8 cellular contexts compared by ENCODE assay signal in genomic region chr7:98105942-98106544, GRCh38. TPM values are rescaled to one million over a fixed set of nuclear protein-coding genes. Genes with fewer than 3 reads are reported as not detected.
DNase-seq lines count a peak whose midpoint lies in the region; ATAC-seq and TF ChIP-seq lines count a peak whose summit lies in the region.

No MANE protein-coding gene starts in this region.

- H3K27me3 Mint-ChIP-seq in T-cell (peaks cover 7 to 19% of the 10 kb centered on the region in 2 donors), type B pancreatic cell (no peaks in the 10 kb centered on the region)

- peak overlapping the region in 1 of 2 donors; percentile 74 for H3K27ac Mint-ChIP-seq in T-cell
- H3K27ac Mint-ChIP-seq in type B pancreatic cell: peak overlapping the region; percentile 84

- H3K4me1 Mint-ChIP-seq in T-cell (peaks cover 41 to 44% (median 42%) of the 10 kb centered on the region in 3 donors), type B pancreatic cell (ENCODE audit: unreplicated experiment) (peaks cover 24% of the 10 kb centered on the region)

- H3K36me3 Mint-ChIP-seq in T-cell (peaks cover 3% of the 10 kb centered on the region), type B pancreatic cell (no peaks in the 10 kb centered on the region)

- CTCF ChIA-PET in T-cell (lab: Charles Lee): interaction anchor here (0.5 to 2.5 kb wide), 15 partner anchors 9 to 1241 kb away, joined by 3 to 29 read pairs (median 4); no protein-coding TSS in a partner anchor

- TF ChIP-seq CTCF in type B pancreatic cell (conservative IDR thresholded peaks at IDR 0.05): no peak

- H3K9me3 Mint-ChIP-seq in T-cell (peaks cover 3 to 9% (median 3%) of the 10 kb centered on the region in 3 donors), type B pancreatic cell (no peaks in the 10 kb centered on the region)

- POLR2A ChIA-PET in T-cell (lab: Charles Lee): interaction anchor here (0.5 to 1.3 kb wide), 3 partner anchors 10 to 26 kb away, joined by 4 to 8 read pairs (median 5); no protein-coding TSS in a partner anchor

- H3K4me3 Mint-ChIP-seq in T-cell: peak overlapping the region; percentile 94 to 97 (median 95)
- H3K4me3 Mint-ChIP-seq in type B pancreatic cell: peak overlapping the region; percentile 91

- peak in 1 of 4 experiments; percentile 7 for ATAC-seq in T-cell (replicated peaks in 1 of 4)
- ATAC-seq in esophagus mucosa: peak; percentile 92
- ATAC-seq in GM18505 (IDR thresholded peaks at IDR 0.05; ENCODE audit: unreplicated experiment): no peak

- DNase-seq in stimulated activated CD4-positive, alpha-beta T cell treated with anti-CD3 and anti-CD28 coated beads, Interleukin-1b, Interleukin-23, amount 100 ng/mL, for 48 hours: peak; percentile 44
- DNase-seq in stimulated activated CD4-positive, alpha-beta T cell treated with anti-CD3 and anti-CD28 coated beads, Interleukin-2, amount 100 ng/mL, for 48 hours: no peak
- DNase-seq in T-cell (peak in 1 of 34 experiments; percentile 10), type B pancreatic cell (ENCODE audit: extremely low spot score, unreplicated experiment) (no peak), NOMO-1 (lab: John Stamatoyannopoulos, UW; ENCODE audit: unreplicated experiment in 2 of 2) (no peak), NCI-H2107 treated with DMSO at 0.1 percent for 48 hours (lab: John Stamatoyannopoulos, UW; ENCODE audit: unreplicated experiment) (no peak)

- no peak for TF ChIP-seq POLR2A in GM18505 (IDR thresholded peaks at IDR 0.05; ENCODE audit: borderline replicate concordance, extremely low read depth, insufficient read depth, insufficient read length)

RNA-seq across cellular contexts. Expression of gene LMTK2, which starts 0.6 kb away (rescaled TPM):
- total RNA-seq in T-cell (10 to 100 TPM; 15.4 to 26.8 (median 23.4) TPM), esophagus mucosa (17.5 TPM), type B pancreatic cell (ENCODE audit: low replicate concordance) (20.6 and 21.9 TPM in 2 replicates)
